Comparison of ENCODE assay signal across 8 cellular contexts in the genomic region with DNA sequence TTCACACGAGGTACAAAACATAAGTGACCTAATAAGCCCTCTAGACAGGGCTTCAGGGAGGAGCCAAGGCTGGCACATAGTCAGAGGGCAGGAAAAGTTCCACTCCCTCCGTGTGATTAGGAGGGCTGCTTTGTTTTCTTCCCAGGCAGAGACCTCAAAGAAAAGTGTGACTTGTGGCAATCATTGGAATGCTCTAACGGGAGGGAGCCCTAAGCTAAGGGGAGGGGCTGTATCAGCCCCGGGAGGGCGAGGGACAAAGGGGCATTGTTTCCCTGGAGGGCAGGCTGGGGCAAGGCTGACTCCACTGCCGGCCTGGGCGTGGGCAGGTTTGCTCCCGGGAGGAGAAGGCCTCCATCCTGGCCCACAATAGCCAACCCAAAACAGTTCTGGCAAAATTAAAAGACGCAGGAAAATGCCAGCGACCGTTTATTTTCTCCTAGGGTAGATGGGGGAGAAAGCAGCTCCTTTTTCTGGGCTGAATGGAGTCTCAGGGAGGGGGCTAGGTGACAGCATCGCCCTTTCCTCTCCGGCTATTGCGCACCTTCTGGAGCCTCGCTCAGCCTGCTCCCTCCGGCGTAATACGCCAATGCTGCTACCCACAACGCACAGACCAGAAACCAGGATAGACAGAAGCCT.
DNase-seq lines count a peak whose midpoint lies in the region; ATAC-seq and TF ChIP-seq lines count a peak whose summit lies in the region.

No MANE protein-coding gene starts in this region.

- peak overlapping the region; percentile 87 for H3K27ac Mint-ChIP-seq in activated CD4-positive, alpha-beta T cell treated with anti-CD3 and anti-CD28 coated beads for 36 hours

- CTCF ChIA-PET in activated CD4-positive, alpha-beta T cell treated with anti-CD3 and anti-CD28 coated beads for 36 hours (lab: Charles Lee): interaction anchor here (0.6 to 9.6 kb wide), 9 partner anchors 57 to 627 kb away, joined by 3 to 129 read pairs (median 4); partner anchors contain the start of gene SRSF8

- no peak for DNase-seq in activated CD4-positive, alpha-beta T cell treated with anti-CD3 and anti-CD28 coated beads for 36 hours
- no peak for DNase-seq in activated CD4-positive, alpha-beta T cell treated with anti-CD3 and anti-CD28 coated beads for 4 hours
- peak; percentile 35 for DNase-seq in choroid plexus epithelial cell (ENCODE audit: low read depth)
- DNase-seq in lower lobe of right lung: peak; percentile 47
- no peak for DNase-seq in thoracic aorta (ENCODE audit: low spot score)
- no peak for DNase-seq in NCI-H128 (lab: John Stamatoyannopoulos, UW; ENCODE audit: unreplicated experiment)
- DNase-seq in activated CD8-positive, alpha-beta memory T cell treated with anti-CD3 and anti-CD28 coated beads, Interleukin-2, amount 50 U/mL, for 4 hours: no peak

- H3K4me3 Mint-ChIP-seq in activated CD4-positive, alpha-beta T cell treated with anti-CD3 and anti-CD28 coated beads for 36 hours: peak overlapping the region; percentile 83

- no peaks in the 10 kb centered on the region for H3K9me3 ChIP-seq in lower lobe of right lung
- H3K9me3 ChIP-seq in thoracic aorta: no peaks in the 10 kb centered on the region

- H3K27me3 ChIP-seq in lower lobe of right lung (ENCODE audit: low read depth): no peaks in the 10 kb centered on the region
- H3K27me3 ChIP-seq in thoracic aorta (replicated peaks; ENCODE audit: insufficient read depth): no peaks in the 10 kb centered on the region

- H3K4me3 ChIP-seq in choroid plexus epithelial cell (ENCODE audit: low read depth, low read length) (peak overlapping the region; percentile 68), lower lobe of right lung (peak overlapping the region; percentile 79), thoracic aorta (peak overlapping the region; percentile 82)

- intact Hi-C loops in activated CD4-positive, alpha-beta T cell treated with anti-CD3 and anti-CD28 coated beads for 36 hours (cut with DNase I, micrococcal nuclease): loop anchor here (2.0 to 10.0 kb wide), 7 partner anchors 59 to 1278 kb away; partner anchors contain the start of genes CWC15 (in 1 of the 2) and KDM4D (in 1 of the 2)
- intact Hi-C loops in lower lobe of right lung (cut with DNase I): loop anchor here (10.0 kb wide), 2 partner anchors 555 to 615 kb away; no protein-coding TSS in a partner anchor

- H3K36me3 ChIP-seq in lower lobe of right lung (no peaks in the 10 kb centered on the region), thoracic aorta (no peaks in the 10 kb centered on the region)

- POLR2A ChIA-PET in activated CD4-positive, alpha-beta T cell treated with anti-CD3 and anti-CD28 coated beads for 36 hours (lab: Charles Lee): interaction anchor here (0.6 kb wide), 1 partner anchor 653 kb away, joined by 3 read pairs; no protein-coding TSS in a partner anchor

- peaks cover 36% of the 10 kb centered on the region for H3K4me1 Mint-ChIP-seq in activated CD4-positive, alpha-beta T cell treated with anti-CD3 and anti-CD28 coated beads for 36 hours

- H3K9me3 Mint-ChIP-seq in activated CD4-positive, alpha-beta T cell treated with anti-CD3 and anti-CD28 coated beads for 36 hours (ENCODE audit: low read depth): no peaks in the 10 kb centered on the region

- H3K4me1 ChIP-seq in lower lobe of right lung (peaks cover 53% of the 10 kb centered on the region), thoracic aorta (ENCODE audit: control insufficient read depth in 1 of 2, low read depth in 2 of 2) (peaks cover 9 to 42% of the 10 kb centered on the region in 2 donors)

- H3K36me3 Mint-ChIP-seq in activated CD4-positive, alpha-beta T cell treated with anti-CD3 and anti-CD28 coated beads for 36 hours (ENCODE audit: low read depth): no peaks in the 10 kb centered on the region

- ATAC-seq in activated CD4-positive, alpha-beta T cell treated with anti-CD3 and anti-CD28 coated beads for 36 hours: no peak
- ATAC-seq in lower lobe of right lung (no peak), thoracic aorta (ENCODE audit: insufficient number of reproducible peaks, low FRiP score, low read depth) (no peak), GM18867 (IDR thresholded peaks at IDR 0.05; ENCODE audit: unreplicated experiment) (no peak)

- peaks cover 5% of the 10 kb centered on the region for H3K27me3 Mint-ChIP-seq in activated CD4-positive, alpha-beta T cell treated with anti-CD3 and anti-CD28 coated beads for 36 hours

- TF ChIP-seq CTCF in choroid plexus epithelial cell (conservative IDR thresholded peaks at IDR 0.05; ENCODE audit: low read depth, low read length): no peak
- no peak for TF ChIP-seq CTCF in lower lobe of right lung (IDR thresholded peaks at IDR 0.05)
- no peak for TF ChIP-seq CTCF in thoracic aorta (IDR thresholded peaks at IDR 0.05)

- H3K27ac ChIP-seq in lower lobe of right lung: peak overlapping the region; percentile 97
- H3K27ac ChIP-seq in thoracic aorta: peak overlapping the region; percentile 63 to 86

Comparison
In these comparisons a context has a peak if more than half of its experiments do, and no peak if none do; other contexts are left out.
1. DNase-seq: peak in choroid plexus epithelial cell (single experiment) and lower lobe of right lung (single experiment); none in activated CD4-positive, alpha-beta T cell treated with anti-CD3 and anti-CD28 coated beads for 36 hours (single experiment), activated CD4-positive, alpha-beta T cell treated with anti-CD3 and anti-CD28 coated beads for 4 hours (0 of 2), thoracic aorta (single experiment), NCI-H128 (single experiment) and activated CD8-positive, alpha-beta memory T cell treated with anti-CD3 and anti-CD28 coated beads, Interleukin-2, amount 50 U/mL, for 4 hours (single experiment).
2. Peak in every context shown above with its lines, with median percentiles within 50 percentile points of each other: H3K4me3 ChIP-seq.